Comparison of ENCODE assay signal across 33 cellular contexts in genomic region chr10:25356609-25357008, GRCh38.
DNase-seq lines count a peak whose midpoint lies in the region; ATAC-seq, FAIRE-seq and TF ChIP-seq lines count a peak whose summit lies in the region.
"Had no signal": no experiment of that assay in that cellular context is flagged by ENCODE, and none has a peak within 500 bp of the region (broad histone marks: within the 10 kb centered on the region; RNA-seq: fewer than 3 reads in every experiment).

No MANE protein-coding gene starts in this region.

- H3K27me3 Mint-ChIP-seq in glutamatergic neuron (ENCODE audit: unreplicated experiment): no peaks in the 10 kb centered on the region
- H3K27me3 Mint-ChIP-seq: B cell; CD4-positive, alpha-beta memory T cell; CD4-positive, alpha-beta T cell; CD4-positive, CD25-positive, alpha-beta regulatory T cell; CD8-positive, alpha-beta memory T cell had no signal

- H3K27ac ChIP-seq in HEK293 (ENCODE audit: extremely low read depth, low read depth, low read length) (no peak overlapping the region), K562 (ENCODE audit: extremely low read depth, low read depth, low read length) (no peak overlapping the region)
- H3K27ac ChIP-seq: 22Rv1; A549; BLaER1; BLaER1 treated with 17β-estradiol and CSF1 and Interleukin-3, amounts not matched to agents 10 nM and 100 nM; C4-2B had no signal

- in situ Hi-C loops in K562 (cut with MboI): no loop called here

- peaks cover 13% of the 10 kb centered on the region for H3K9me3 Mint-ChIP-seq in glutamatergic neuron (ENCODE audit: unreplicated experiment)

- H3K4me1 ChIP-seq in HEK293 (ENCODE audit: control insufficient read depth, insufficient read depth, low read length) (no peaks in the 10 kb centered on the region), K562 (replicated peaks in 1 of 2; ENCODE audit: control insufficient read depth in 2 of 2, insufficient read depth in 2 of 2, low read length in 2 of 2) (no peaks in the 10 kb centered on the region)
- H3K4me1 ChIP-seq: A549; BE2C; BLaER1; BLaER1 treated with 17β-estradiol and CSF1 and Interleukin-3, amounts not matched to agents 10 nM and 100 nM; Caco-2 had no signal

- no peak for TF ChIP-seq POLR2A in K562 (conservative IDR thresholded peaks at IDR 0.05)

- no peak for FAIRE-seq in K562 (lab: Jason Lieb, UNC)
- FAIRE-seq: A204.1, A549, D721Med had no signal

- TF ChIP-seq EP300 in K562 (IDR thresholded peaks at IDR 0.05; ENCODE audit: low read length): no peak

- H3K4me2 ChIP-seq in K562 (ENCODE audit: insufficient read depth, low read length): no peak overlapping the region
- H3K4me2 ChIP-seq: A549; BLaER1; BLaER1 treated with 17β-estradiol and CSF1 and Interleukin-3, amounts not matched to agents 10 nM and 100 nM had no signal

- no peaks in the 10 kb centered on the region for H3K9me1 ChIP-seq in K562 (ENCODE audit: control insufficient read depth, insufficient read depth, low read length)

- H3K4me3 Mint-ChIP-seq in glutamatergic neuron (ENCODE audit: unreplicated experiment): no peak overlapping the region
- H3K4me3 Mint-ChIP-seq: B cell; CD14-positive monocyte; CD4-positive, alpha-beta memory T cell; CD4-positive, alpha-beta T cell; CD4-positive, CD25-positive, alpha-beta regulatory T cell; CD8-positive, alpha-beta memory T cell; CD8-positive, alpha-beta T cell had no signal

- POLR2A ChIA-PET in HEK293 (lab: Yijun Ruan, JAX) (no interaction called here), K562 (lab: Yijun Ruan, JAX) (no interaction called here)

- H3K36me3 ChIP-seq in HEK293 (ENCODE audit: control insufficient read depth in 2 of 2, insufficient read depth in 1 of 2, low read length in 2 of 2) (no peaks in the 10 kb centered on the region), K562 (ENCODE audit: control insufficient read depth, insufficient read depth, low read length) (no peaks in the 10 kb centered on the region)
- H3K36me3 ChIP-seq: BE2C; BLaER1; BLaER1 treated with 17β-estradiol and CSF1 and Interleukin-3, amounts not matched to agents 10 nM and 100 nM had no signal

- no peaks in the 10 kb centered on the region for H3K27me3 ChIP-seq in K562 (ENCODE audit: control insufficient read depth in 2 of 2, insufficient read depth in 2 of 2, low read length in 2 of 2)
- H3K27me3 ChIP-seq: BE2C; BLaER1; BLaER1 treated with 17β-estradiol and CSF1 and Interleukin-3, amounts not matched to agents 10 nM and 100 nM had no signal

- TF ChIP-seq RAD21 in K562 (CRISPR knock-in tag; conservative IDR thresholded peaks at IDR 0.05 in 1 of 2, IDR thresholded peaks at IDR 0.05 in 1 of 2): no peak

- H3K4me3 ChIP-seq in HEK293 (ENCODE audit: low read depth, low read length) (no peak overlapping the region), K562 (no peak overlapping the region)
- H3K4me3 ChIP-seq: A549; BLaER1; BLaER1 treated with 17β-estradiol and CSF1 and Interleukin-3, amounts not matched to agents 10 nM and 100 nM had no signal

- CTCF ChIA-PET in HEK293 (lab: Yijun Ruan, JAX): no interaction called here
- CTCF ChIA-PET in K562 (lab: Yijun Ruan, JAX; ENCODE audit: low intra/inter-chr PET ratio): no interaction called here

- BruUV-seq in K562 (replicated peaks; lab: Mats Ljungman, UMichigan): no TSS peak

- H3K9ac ChIP-seq in K562 (ENCODE audit: insufficient read depth in 1 of 2, low read depth in 2 of 2, low read length in 2 of 2): no peak overlapping the region
- H3K9ac ChIP-seq: BLaER1; BLaER1 treated with 17β-estradiol and CSF1 and Interleukin-3, amounts not matched to agents 10 nM and 100 nM had no signal

- intact Hi-C loops in K562 (cut with micrococcal nuclease): no loop called here

- WGBS in K562 (ENCODE audit: insufficient coverage, low coverage, missing lambda C conversion rate): 0% methylated on average over 2 of the region's 2 CpGs

- no peak overlapping the region for H2AFZ ChIP-seq in K562 (ENCODE audit: low read depth, low read length)

- H4K20me1 ChIP-seq in K562 (replicated peaks; ENCODE audit: control insufficient read depth, insufficient read depth, low read length): no peaks in the 10 kb centered on the region
- H4K20me1 ChIP-seq: BLaER1; BLaER1 treated with 17β-estradiol and CSF1 and Interleukin-3, amounts not matched to agents 10 nM and 100 nM had no signal

- H3K9me3 ChIP-seq in HEK293 (ENCODE audit: control insufficient read depth, insufficient read depth, low read depth, low read length): no peaks in the 10 kb centered on the region; the same call in 1 of the 2 replicates
- no peaks in the 10 kb centered on the region for H3K9me3 ChIP-seq in K562 (replicated peaks; ENCODE audit: control insufficient read depth, insufficient read depth, low read depth, low read length)
- H3K9me3 ChIP-seq: BE2C had no signal

- no peaks in the 10 kb centered on the region for H3K79me2 ChIP-seq in K562 (ENCODE audit: control insufficient read depth, insufficient read depth, low read length)

- no peak for TF ChIP-seq CTCF in HEK293 (tag by site-specific recombination; IDR thresholded peaks at IDR 0.05)
- no peak for TF ChIP-seq CTCF in K562 (IDR thresholded peaks at IDR 0.05 in 2 of 3, conservative IDR thresholded peaks at IDR 0.05 in 1 of 3; ENCODE audit: insufficient read depth in 2 of 3, low read depth in 1 of 3, low read length in 3 of 3)
- no peak for TF ChIP-seq CTCF in glutamatergic neuron (IDR thresholded peaks at IDR 0.05; ENCODE audit: partially characterized antibody, unreplicated experiment)

- H3K36me3 Mint-ChIP-seq in glutamatergic neuron (ENCODE audit: unreplicated experiment): peaks cover 20% of the 10 kb centered on the region
- H3K36me3 Mint-ChIP-seq: CD14-positive monocyte; CD4-positive, alpha-beta memory T cell; CD4-positive, CD25-positive, alpha-beta regulatory T cell; CD8-positive, alpha-beta memory T cell; CD8-positive, alpha-beta T cell had no signal

- H3K27ac Mint-ChIP-seq in glutamatergic neuron (ENCODE audit: unreplicated experiment): no peak overlapping the region
- H3K27ac Mint-ChIP-seq: B cell; CD14-positive monocyte; CD4-positive, alpha-beta memory T cell; CD4-positive, alpha-beta T cell; CD4-positive, CD25-positive, alpha-beta regulatory T cell; CD8-positive, alpha-beta memory T cell; CD8-positive, alpha-beta T cell had no signal

- DNase-seq in K562 (ENCODE audit: extremely low read depth in 1 of 4, low spot score in 3 of 4): no peak
- DNase-seq in glutamatergic neuron: no peak
- no peak for DNase-seq in activated naive CD4-positive, alpha-beta T cell (lab: John Stamatoyannopoulos, UW)
- DNase-seq: 8988T; ACHN; AML-193; BE2C; C1 segment of cervical spinal cord; Caco-2; Calu3; CD4-positive, alpha-beta memory T cell; CD4-positive, alpha-beta T cell; CD4-positive, CD25-positive, alpha-beta regulatory T cell; CD8-positive, alpha-beta T cell; COR-L47; DMS 273 treated with DMSO at 0.1 percent for 48 hours; DMS153; DMS53; DMS79; DMS79 treated with DMSO at 0.1 percent for 48 hours; DND-41; EL had no signal

- H3K4me1 Mint-ChIP-seq in glutamatergic neuron (ENCODE audit: low read depth, unreplicated experiment): no peaks in the 10 kb centered on the region
- H3K4me1 Mint-ChIP-seq: B cell; CD14-positive monocyte; CD4-positive, alpha-beta memory T cell; CD4-positive, CD25-positive, alpha-beta regulatory T cell; CD8-positive, alpha-beta memory T cell had no signal

- no peak for ATAC-seq in K562
- ATAC-seq: A549; CD8-positive, alpha-beta T cell had no signal

TF ChIP-seq in HEK293, 187 proteins besides CTCF, POLR2A, EP300 and RAD21:
- peak; percentile 65 for TF ChIP-seq ZNF707 (tag by site-specific recombination; IDR thresholded peaks at IDR 0.05)
- no peak for TF ChIP-seq OVOL3 (tag by site-specific recombination; IDR thresholded peaks at IDR 0.05)

TF ChIP-seq in K562, 482 proteins besides CTCF, POLR2A, EP300 and RAD21 (continues in another document):
- TF ChIP-seq, protein P1, sequence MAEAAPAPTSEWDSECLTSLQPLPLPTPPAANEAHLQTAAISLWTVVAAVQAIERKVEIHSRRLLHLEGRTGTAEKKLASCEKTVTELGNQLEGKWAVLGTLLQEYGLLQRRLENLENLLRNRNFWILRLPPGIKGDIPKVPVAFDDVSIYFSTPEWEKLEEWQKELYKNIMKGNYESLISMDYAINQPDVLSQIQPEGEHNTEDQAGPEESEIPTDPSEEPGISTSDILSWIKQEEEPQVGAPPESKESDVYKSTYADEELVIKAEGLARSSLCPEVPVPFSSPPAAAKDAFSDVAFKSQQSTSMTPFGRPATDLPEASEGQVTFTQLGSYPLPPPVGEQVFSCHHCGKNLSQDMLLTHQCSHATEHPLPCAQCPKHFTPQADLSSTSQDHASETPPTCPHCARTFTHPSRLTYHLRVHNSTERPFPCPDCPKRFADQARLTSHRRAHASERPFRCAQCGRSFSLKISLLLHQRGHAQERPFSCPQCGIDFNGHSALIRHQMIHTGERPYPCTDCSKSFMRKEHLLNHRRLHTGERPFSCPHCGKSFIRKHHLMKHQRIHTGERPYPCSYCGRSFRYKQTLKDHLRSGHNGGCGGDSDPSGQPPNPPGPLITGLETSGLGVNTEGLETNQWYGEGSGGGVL (CRISPR knock-in tag; IDR thresholded peaks at IDR 0.05): no peak
- TF ChIP-seq ZFPM2 (CRISPR knock-in tag; IDR thresholded peaks at IDR 0.05) (no peak), ZNF146 (CRISPR knock-in tag; IDR thresholded peaks at IDR 0.05; ENCODE audit: unreplicated experiment) (no peak), TAF9B (IDR thresholded peaks at IDR 0.05; ENCODE audit: partially characterized antibody) (no peak)
- TF ChIP-seq, protein P2, sequence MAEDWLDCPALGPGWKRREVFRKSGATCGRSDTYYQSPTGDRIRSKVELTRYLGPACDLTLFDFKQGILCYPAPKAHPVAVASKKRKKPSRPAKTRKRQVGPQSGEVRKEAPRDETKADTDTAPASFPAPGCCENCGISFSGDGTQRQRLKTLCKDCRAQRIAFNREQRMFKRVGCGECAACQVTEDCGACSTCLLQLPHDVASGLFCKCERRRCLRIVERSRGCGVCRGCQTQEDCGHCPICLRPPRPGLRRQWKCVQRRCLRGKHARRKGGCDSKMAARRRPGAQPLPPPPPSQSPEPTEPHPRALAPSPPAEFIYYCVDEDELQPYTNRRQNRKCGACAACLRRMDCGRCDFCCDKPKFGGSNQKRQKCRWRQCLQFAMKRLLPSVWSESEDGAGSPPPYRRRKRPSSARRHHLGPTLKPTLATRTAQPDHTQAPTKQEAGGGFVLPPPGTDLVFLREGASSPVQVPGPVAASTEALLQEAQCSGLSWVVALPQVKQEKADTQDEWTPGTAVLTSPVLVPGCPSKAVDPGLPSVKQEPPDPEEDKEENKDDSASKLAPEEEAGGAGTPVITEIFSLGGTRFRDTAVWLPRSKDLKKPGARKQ (CRISPR knock-in tag; IDR thresholded peaks at IDR 0.05): no peak
- TF ChIP-seq, protein P3, sequence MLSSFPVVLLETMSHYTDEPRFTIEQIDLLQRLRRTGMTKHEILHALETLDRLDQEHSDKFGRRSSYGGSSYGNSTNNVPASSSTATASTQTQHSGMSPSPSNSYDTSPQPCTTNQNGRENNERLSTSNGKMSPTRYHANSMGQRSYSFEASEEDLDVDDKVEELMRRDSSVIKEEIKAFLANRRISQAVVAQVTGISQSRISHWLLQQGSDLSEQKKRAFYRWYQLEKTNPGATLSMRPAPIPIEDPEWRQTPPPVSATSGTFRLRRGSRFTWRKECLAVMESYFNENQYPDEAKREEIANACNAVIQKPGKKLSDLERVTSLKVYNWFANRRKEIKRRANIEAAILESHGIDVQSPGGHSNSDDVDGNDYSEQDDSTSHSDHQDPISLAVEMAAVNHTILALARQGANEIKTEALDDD (IDR thresholded peaks at IDR 0.05): no peak

Comparison
In these comparisons a context has a peak if more than half of its experiments do, and no peak if none do; other contexts are left out.
1. Of the 44 proteins assayed by ChIP-seq in both K562 and HEK293: peak only in K562: none; only in HEK293: none; in both: ZNF707; in neither: 43.